In the genomic region with DNA sequence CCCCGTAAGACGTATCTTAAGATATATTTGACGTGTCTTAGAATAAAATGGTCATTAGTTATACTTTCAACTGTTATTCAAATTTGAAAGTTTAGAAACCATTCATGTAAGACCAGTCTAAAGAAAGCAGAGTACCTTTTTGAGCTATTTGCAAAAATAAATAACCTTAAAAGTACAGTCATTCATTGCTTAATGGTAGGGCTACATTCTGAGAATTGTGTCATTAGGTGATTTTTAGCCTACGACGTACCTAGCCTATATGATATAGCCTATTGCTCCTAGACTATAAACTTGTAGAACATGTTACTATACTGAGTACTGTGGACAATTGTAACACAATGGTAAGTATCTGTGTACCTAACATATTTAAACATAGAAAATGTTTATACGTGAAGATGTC, we compare ENCODE assay signal across 20 cellular contexts.
DNase-seq lines count a peak whose midpoint lies in the region; ATAC-seq and TF ChIP-seq lines count a peak whose summit lies in the region.
"Had no signal": no experiment of that assay in that cellular context is flagged by ENCODE, and none has a peak within 500 bp of the region (broad histone marks: within the 10 kb centered on the region; RNA-seq: fewer than 3 reads in every experiment).

No MANE protein-coding gene starts in this region.

- H3K27ac ChIP-seq in SU-DHL-6 (ENCODE audit: low read depth, low read length): peak overlapping the region; percentile 98
- H3K27ac ChIP-seq: HL-60, KMS-11 had no signal

- H3K36me3 ChIP-seq in SU-DHL-6 (ENCODE audit: low read length): peaks cover 4% of the 10 kb centered on the region; the same call in 1 of the 2 replicates

- H3K4me2 ChIP-seq in SU-DHL-6 (ENCODE audit: low read depth, low read length, poor library complexity, severe bottlenecking): peak overlapping the region; percentile 82
- H3K4me2 ChIP-seq: KMS-11 had no signal

- no peak for TF ChIP-seq POLR2A in GM18505 (IDR thresholded peaks at IDR 0.05; ENCODE audit: borderline replicate concordance, extremely low read depth, insufficient read depth, insufficient read length)

- ATAC-seq in GM18505 (IDR thresholded peaks at IDR 0.05; ENCODE audit: unreplicated experiment) (peak; percentile 43), GM19395 (IDR thresholded peaks at IDR 0.05; ENCODE audit: unreplicated experiment) (peak; percentile 51), HG02759 (IDR thresholded peaks at IDR 0.05; ENCODE audit: unreplicated experiment) (peak; percentile 58), HG03095 (IDR thresholded peaks at IDR 0.05; ENCODE audit: unreplicated experiment) (no peak), HG03045 (IDR thresholded peaks at IDR 0.05; ENCODE audit: unreplicated experiment) (no peak)
- ATAC-seq: HCT116 had no signal

- no peak overlapping the region for H2AFZ ChIP-seq in SU-DHL-6 (ENCODE audit: low read depth, low read length, severe bottlenecking)

- TF ChIP-seq CTCF in SU-DHL-6 (IDR thresholded peaks at IDR 0.05; ENCODE audit: insufficient read depth, low read length, poor library complexity, severe bottlenecking): no peak

- peaks cover 30% of the 10 kb centered on the region for H3F3A ChIP-seq in SU-DHL-6 (ENCODE audit: insufficient read depth)

- peak overlapping the region; percentile 43 for H3K9ac ChIP-seq in SU-DHL-6 (ENCODE audit: low read length)
- H3K9ac ChIP-seq: KMS-11 had no signal

- H3K4me3 ChIP-seq in SU-DHL-6 (ENCODE audit: insufficient read depth, low read length, poor library complexity, severe bottlenecking): no peak overlapping the region

- no peaks in the 10 kb centered on the region for H3K27me3 ChIP-seq in SU-DHL-6 (ENCODE audit: low read length)

- H4K20me1 ChIP-seq in SU-DHL-6 (ENCODE audit: low read depth, low read length): no peaks in the 10 kb centered on the region

- no peak for DNase-seq in effector CD8-positive, alpha-beta T cell (lab: John Stamatoyannopoulos, UW)
- DNase-seq: DMS153, GOT3, NCI-H1048, NCI-H1417, NCI-H1694, NCI-H2029 treated with DMSO at 0.1 percent for 48 hours, NCI-H69, RPMI8226, SHP77, T-helper 1 cell had no signal

- H3K9me3 ChIP-seq in SU-DHL-6 (ENCODE audit: insufficient read depth, low read length): no peaks in the 10 kb centered on the region

- no peaks in the 10 kb centered on the region for H3K79me2 ChIP-seq in SU-DHL-6 (ENCODE audit: insufficient read depth, low read length)

- H3K9me2 ChIP-seq in SU-DHL-6 (replicated peaks; ENCODE audit: insufficient read depth, low read length): no peaks in the 10 kb centered on the region

Comparison
In these comparisons a context has a peak if more than half of its experiments do, and no peak if none do; other contexts are left out.
1. ATAC-seq: peak in GM18505 (single experiment), GM19395 (single experiment) and HG02759 (single experiment); none in HG03095 (single experiment) and HG03045 (single experiment).